ENCODE assay signal across 2 cellular contexts in the genomic region with DNA sequence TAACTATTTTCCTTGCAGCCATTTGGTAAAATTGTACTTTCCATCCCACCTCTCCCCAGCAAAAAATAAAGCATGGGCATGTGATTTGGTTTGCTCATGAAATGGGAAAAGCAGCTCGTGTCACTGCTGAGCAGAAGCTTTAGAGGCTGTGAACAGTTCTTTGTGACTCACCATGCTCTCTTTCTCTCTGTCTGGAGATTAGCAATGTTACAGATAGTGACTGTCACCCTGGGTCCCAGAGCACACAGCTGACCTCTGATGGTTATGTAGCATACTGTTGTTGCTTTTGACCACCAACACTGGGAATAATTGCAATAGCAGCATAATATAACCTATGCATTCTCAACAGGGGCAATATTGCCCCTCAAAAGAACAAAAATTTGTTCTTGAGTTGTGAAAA.
TF ChIP-seq lines count a peak whose summit lies in the region.

No MANE protein-coding gene starts in this region.

TF ChIP-seq in H1, 55 proteins besides CTCF, POLR2A, EP300 and RAD21:
- TF ChIP-seq EZH2 (IDR thresholded peaks at IDR 0.05; ENCODE audit: low read depth, low read length, severe bottlenecking) (no peak), CBX5 (IDR thresholded peaks at IDR 0.05; ENCODE audit: low read depth, low read length) (no peak), KDM4A (IDR thresholded peaks at IDR 0.05; ENCODE audit: low read depth, low read length, severe bottlenecking) (no peak)

TF ChIP-seq in HepG2, 621 proteins besides CTCF, POLR2A, EP300 and RAD21:
- TF ChIP-seq ESRRA (CRISPR knock-in tag; IDR thresholded peaks at IDR 0.05; ENCODE audit: low read depth): no peak
- TF ChIP-seq ZNF414 (CRISPR knock-in tag; IDR thresholded peaks at IDR 0.05): no peak
- TF ChIP-seq XRCC5 (optimal IDR thresholded peaks at IDR 0.05; ENCODE audit: low read length): no peak
- no peak for TF ChIP-seq ZNF746 (CRISPR knock-in tag; IDR thresholded peaks at IDR 0.05)
- no peak for TF ChIP-seq SYNCRIP (IDR thresholded peaks at IDR 0.05; ENCODE audit: insufficient read depth, low read depth, low read length)
- no peak for TF ChIP-seq ZNF790 (CRISPR knock-in tag; IDR thresholded peaks at IDR 0.05; ENCODE audit: borderline replicate concordance)
- no peak for TF ChIP-seq ZSCAN31 (CRISPR knock-in tag; IDR thresholded peaks at IDR 0.05; ENCODE audit: low read depth)
- TF ChIP-seq HOXA9 (CRISPR knock-in tag; IDR thresholded peaks at IDR 0.05; ENCODE audit: borderline replicate concordance): no peak
- no peak for TF ChIP-seq ZFP1 (CRISPR knock-in tag; IDR thresholded peaks at IDR 0.05)
- no peak for TF ChIP-seq ZNF251 (CRISPR knock-in tag; IDR thresholded peaks at IDR 0.05)
- no peak for TF ChIP-seq ZNF773 (CRISPR knock-in tag; IDR thresholded peaks at IDR 0.05; ENCODE audit: borderline replicate concordance)
TF ChIP-seq in HepG2: peak in this region for 0.
